Comparison of ENCODE assay signal across 8 cellular contexts in genomic region chr2:127107622-127107999, GRCh38. TPM values are rescaled to one million over a fixed set of nuclear protein-coding genes. Genes with fewer than 3 reads are reported as not detected.
DNase-seq lines count a peak whose midpoint lies in the region; ATAC-seq and TF ChIP-seq lines count a peak whose summit lies in the region.

No MANE protein-coding gene starts in this region.

- H3K9ac ChIP-seq in BLaER1 (peak overlapping the region; percentile 94), KMS-11 (no peak overlapping the region; the same call in 1 of the 2 replicates)

- no peak for TF ChIP-seq CTCF in KMS-11 (conservative IDR thresholded peaks at IDR 0.05; ENCODE audit: low read depth, low read length)
- peak in 3 of 7 experiments; percentile 31 to 50 (median 47) for TF ChIP-seq CTCF in body of pancreas (IDR thresholded peaks at IDR 0.05)
- TF ChIP-seq CTCF in left lung (IDR thresholded peaks at IDR 0.05): no peak
- TF ChIP-seq CTCF in testis (IDR thresholded peaks at IDR 0.05): no peak

- H3K36me3 ChIP-seq in BLaER1 (peaks cover 18% of the 10 kb centered on the region; the same call in 1 of the 2 replicates), KMS-11 (ENCODE audit: insufficient read depth) (no peaks in the 10 kb centered on the region), body of pancreas (replicated peaks in 1 of 2; ENCODE audit: insufficient read depth in 1 of 2, low read depth in 2 of 2) (no peaks in the 10 kb centered on the region), left lung (no peaks in the 10 kb centered on the region), testis (ENCODE audit: low read depth, missing control alignments) (no peaks in the 10 kb centered on the region)

- ATAC-seq in GM19467 (IDR thresholded peaks at IDR 0.05; ENCODE audit: unreplicated experiment) (peak; percentile 30), body of pancreas (peak; percentile 11), left lung (peak; percentile 4), HG02678 (IDR thresholded peaks at IDR 0.05; ENCODE audit: unreplicated experiment) (no peak)

- H3K4me3 ChIP-seq in BLaER1 (peak overlapping the region; percentile 96), KMS-11 (IDR thresholded peaks at IDR 0.05; ENCODE audit: insufficient read depth, low read depth, low read length) (no peak overlapping the region), body of pancreas (peak overlapping the region; percentile 84 to 92), left lung (peak overlapping the region; percentile 66 to 94), testis (peak overlapping the region; percentile 71 to 81)

- H3K4me1 ChIP-seq in BLaER1 (peaks cover 77% of the 10 kb centered on the region), KMS-11 (ENCODE audit: low read depth, poor library complexity, severe bottlenecking) (no peaks in the 10 kb centered on the region), body of pancreas (peaks cover 29% of the 10 kb centered on the region), left lung (peaks cover 0 to 17% of the 10 kb centered on the region in 2 donors), testis (peaks cover 6% of the 10 kb centered on the region)

- H3K79me2 ChIP-seq in KMS-11 (ENCODE audit: insufficient read depth, low read depth): no peaks in the 10 kb centered on the region

- peaks cover 6% of the 10 kb centered on the region; the same call in 1 of the 2 replicates for H3K9me3 ChIP-seq in BLaER1
- H3K9me3 ChIP-seq in body of pancreas: no peaks in the 10 kb centered on the region
- no peaks in the 10 kb centered on the region for H3K9me3 ChIP-seq in left lung
- no peaks in the 10 kb centered on the region for H3K9me3 ChIP-seq in testis

- peaks cover 28% of the 10 kb centered on the region for H4K20me1 ChIP-seq in BLaER1
- no peaks in the 10 kb centered on the region for H4K20me1 ChIP-seq in KMS-11 (ENCODE audit: insufficient read depth)

- H3K27me3 ChIP-seq in BLaER1 (no peaks in the 10 kb centered on the region), KMS-11 (ENCODE audit: insufficient read depth, low read depth) (no peaks in the 10 kb centered on the region), body of pancreas (no peaks in the 10 kb centered on the region), left lung (peaks cover 0 to 41% of the 10 kb centered on the region in 2 donors), testis (no peaks in the 10 kb centered on the region)

- no peak for TF ChIP-seq POLR2A in body of pancreas (IDR thresholded peaks at IDR 0.05)
- no peak for TF ChIP-seq POLR2A in testis (IDR thresholded peaks at IDR 0.05)

- peak overlapping the region; percentile 92 for H3K27ac ChIP-seq in BLaER1
- H3K27ac ChIP-seq in KMS-11: no peak overlapping the region
- H3K27ac ChIP-seq in body of pancreas: peak overlapping the region in 3 of 4 donors; percentile 85 to 89 (median 88)
- H3K27ac ChIP-seq in left lung: peak overlapping the region; percentile 63 to 75
- H3K27ac ChIP-seq in testis: peak overlapping the region; percentile 53 to 72

- intact Hi-C loops in body of pancreas (cut with DNase I): no loop called here
- intact Hi-C loops in left lung (cut with DNase I): no loop called here
- intact Hi-C loops in testis (cut with DNase I; ENCODE audit: low total_unique reads): no loop called here

- WGBS in body of pancreas, 2 donors: 3% methylated on average over 17 of the region's 17 CpGs
- WGBS in testis, 2 donors: 8% methylated on average over 17 of the region's 17 CpGs

- H3K4me2 ChIP-seq in BLaER1 (peak overlapping the region; percentile 100), KMS-11 (peak overlapping the region; percentile 57; the same call in 1 of the 2 replicates)

- DNase-seq in body of pancreas (peak in 2 of 4 donors; percentile 30 to 41), left lung (no peak), testis (peak; percentile 26), NCI-H446 treated with DMSO at 0.1 percent for 48 hours (lab: John Stamatoyannopoulos, UW) (no peak)

- peak overlapping the region; percentile 81 for H2AFZ ChIP-seq in KMS-11 (ENCODE audit: low read depth)

RNA-seq across cellular contexts. Expression of gene BIN1, which starts 0.7 kb away (rescaled TPM):
- total RNA-seq in body of pancreas (10 to 100 TPM; 24.4 to 43.5 TPM), left lung (10 to 100 TPM; 32.0 to 36.0 TPM), testis (10 to 100 TPM; 25.0 to 28.7 TPM)
- polyA plus RNA-seq in testis (ENCODE audit: insufficient read depth, low read depth, low replicate concordance): 38.8 TPM
